Comparison of ENCODE assay signal across 13 cellular contexts in genomic region chr4:185817403-185817818, GRCh38. TPM values are rescaled to one million over a fixed set of nuclear protein-coding genes. Genes with fewer than 3 reads are reported as not detected.
DNase-seq lines count a peak whose midpoint lies in the region; ATAC-seq, FAIRE-seq and TF ChIP-seq lines count a peak whose summit lies in the region.
"Had no signal": no experiment of that assay in that cellular context is flagged by ENCODE, and none has a peak within 500 bp of the region (broad histone marks: within the 10 kb centered on the region; RNA-seq: fewer than 3 reads in every experiment).

No MANE protein-coding gene starts in this region.

- peak; percentile 17 to 54 (median 23) for DNase-seq in NCI-H1417 (lab: John Stamatoyannopoulos, UW)
- no peak for DNase-seq in NCI-H1417 treated with DMSO at 0.1 percent for 48 hours (lab: John Stamatoyannopoulos, UW)
- DNase-seq in PC-3 = no peak
- no peak for DNase-seq in GM10248 (ENCODE audit: extremely low spot score)
- no peak for DNase-seq in GM23248
- DNase-seq in tibial nerve (ENCODE audit: low spot score in 2 of 2) = no peak
- DNase-seq: activated naive CD8-positive, alpha-beta T cell treated with anti-CD3 and anti-CD28 coated beads for 36 hours; cortex of kidney; foreskin keratinocyte; trophoblast cell had no signal

- H3K27ac ChIP-seq in PC-3 (ENCODE audit: low read length) (no peak overlapping the region), stomach smooth muscle (ENCODE audit: low read length) (peak overlapping the region; percentile 71), GM23248 (no peak overlapping the region), tibial nerve (no peak overlapping the region)
- H3K27ac ChIP-seq: foreskin keratinocyte, HL-60 had no signal

- in situ Hi-C loops in GM23248 (cut with MboI) = no loop called here

- CTCF ChIA-PET in PC-3 (lab: Charles Lee) = no interaction called here
- CTCF ChIA-PET in GM10248 (lab: Yijun Ruan, JAX) = no interaction called here

- FAIRE-seq in islet of Langerhans (lab: Jason Lieb, UNC) = peak; percentile 94

- POLR2A ChIA-PET in PC-3 (lab: Charles Lee; ENCODE audit: unreplicated experiment) (no interaction called here), GM10248 (lab: Yijun Ruan, JAX) (no interaction called here)

- H3K4me2 ChIP-seq in PC-3 (ENCODE audit: low read length) (no peak overlapping the region), GM23248 (ENCODE audit: unreplicated experiment) (no peak overlapping the region)

- H2AFZ ChIP-seq in PC-3 (ENCODE audit: low read length) (peak overlapping the region; percentile 37; the same call in 1 of the 2 replicates), GM23248 (no peak overlapping the region)

- H3K79me2 ChIP-seq in PC-3 (ENCODE audit: low read length) = no peaks in the 10 kb centered on the region
- no peaks in the 10 kb centered on the region for H3K79me2 ChIP-seq in GM23248 (ENCODE audit: insufficient read depth)

- H3K9me2 ChIP-seq in PC-3 (replicated peaks; ENCODE audit: low read length) (no peaks in the 10 kb centered on the region), GM23248 (ENCODE audit: insufficient read depth) (no peaks in the 10 kb centered on the region)

- H3K27me3 ChIP-seq in PC-3 (ENCODE audit: low read length) = no peaks in the 10 kb centered on the region
- no peaks in the 10 kb centered on the region for H3K27me3 ChIP-seq in stomach smooth muscle (ENCODE audit: control insufficient read depth in 1 of 2, insufficient read depth in 2 of 2, low read length in 2 of 2)
- H3K27me3 ChIP-seq in GM23248 (replicated peaks; ENCODE audit: insufficient read depth) = peaks cover 25% of the 10 kb centered on the region
- H3K27me3 ChIP-seq in tibial nerve = no peaks in the 10 kb centered on the region
- H3K27me3 ChIP-seq: foreskin keratinocyte had no signal

- intact Hi-C loops in PC-3 (cut with micrococcal nuclease) = no loop called here

- H3K4me1 ChIP-seq in PC-3 (ENCODE audit: insufficient read depth, low read length) (no peaks in the 10 kb centered on the region), stomach smooth muscle (ENCODE audit: control insufficient read depth, insufficient read depth, low read length) (peaks cover 15% of the 10 kb centered on the region), GM23248 (ENCODE audit: insufficient read depth) (no peaks in the 10 kb centered on the region), tibial nerve (no peaks in the 10 kb centered on the region)

- H3F3A ChIP-seq in PC-3 (ENCODE audit: low read length, unreplicated experiment) (no peaks in the 10 kb centered on the region), GM23248 (ENCODE audit: insufficient read depth) (no peaks in the 10 kb centered on the region)

- H3K36me3 ChIP-seq in PC-3 (ENCODE audit: low read depth, low read length) (no peaks in the 10 kb centered on the region), stomach smooth muscle (ENCODE audit: control insufficient read depth in 2 of 2, insufficient read depth in 2 of 2, low read length in 2 of 2) (no peaks in the 10 kb centered on the region), GM23248 (ENCODE audit: low read depth) (no peaks in the 10 kb centered on the region), tibial nerve (no peaks in the 10 kb centered on the region)

- H4K20me1 ChIP-seq in PC-3 (ENCODE audit: low read length) (no peaks in the 10 kb centered on the region), GM23248 (ENCODE audit: insufficient read depth) (no peaks in the 10 kb centered on the region)

- no peak for ATAC-seq in PC-3
- ATAC-seq: foreskin keratinocyte had no signal

- TF ChIP-seq POLR2A in tibial nerve (IDR thresholded peaks at IDR 0.05) = no peak

- H3K9me3 ChIP-seq in PC-3 (ENCODE audit: low read length) (no peaks in the 10 kb centered on the region), stomach smooth muscle (ENCODE audit: control insufficient read depth in 2 of 2, low read length in 2 of 2) (no peaks in the 10 kb centered on the region), GM23248 (ENCODE audit: low read depth) (no peaks in the 10 kb centered on the region), tibial nerve (no peaks in the 10 kb centered on the region)

- no peak overlapping the region for H3K9ac ChIP-seq in PC-3 (ENCODE audit: low read length)
- no peak overlapping the region for H3K9ac ChIP-seq in stomach smooth muscle (ENCODE audit: low read length in 2 of 2)
- H3K9ac ChIP-seq in GM23248 = no peak overlapping the region

- 56 to 57% methylated on average over 8 of the region's 8 CpGs for WGBS in GM23248 (ENCODE audit: low coverage in 1 of 2, low lambda C conversion rate in 2 of 2, missing lambda C conversion rate in 2 of 2), 2 experiments
- 89 to 90% methylated on average over 8 of the region's 8 CpGs for WGBS in tibial nerve, 2 donors

- no peak overlapping the region for H3K4me3 ChIP-seq in PC-3 (ENCODE audit: low read length)
- peak overlapping the region in 1 of 2 donors; percentile 49 for H3K4me3 ChIP-seq in stomach smooth muscle (ENCODE audit: low read length in 2 of 2)
- H3K4me3 ChIP-seq in GM23248 = no peak overlapping the region
- no peak overlapping the region for H3K4me3 ChIP-seq in tibial nerve

- no peak for TF ChIP-seq EP300 in tibial nerve (IDR thresholded peaks at IDR 0.05)

- no TSS peak for BruUV-seq in PC-3 (replicated peaks; lab: Mats Ljungman, UMichigan)

- TF ChIP-seq CTCF in PC-3 (conservative IDR thresholded peaks at IDR 0.05; ENCODE audit: low read depth, low read length) (no peak), GM10248 (IDR thresholded peaks at IDR 0.05; ENCODE audit: control extremely low read depth, extremely low read depth, low read depth, missing control alignments) (no peak), tibial nerve (IDR thresholded peaks at IDR 0.05) (no peak)

RNA-seq across cellular contexts. Expression of gene SORBS2, which starts 5.4 kb away (rescaled TPM):
- total RNA-seq in PC-3 (2014; rRNA removed) (3.1 and 3.6 TPM in 2 replicates), tibial nerve (100 to 1,000 TPM in 1 of 4 donors, 10 to 100 TPM in 3; 45.3 to 135 (median 76.2) TPM)
- 0.32 and 5.8 TPM in 2 replicates for total RNA-seq in GM23248 (2014; rRNA removed; shearing (Covaris generic))
- polyA plus RNA-seq in GM23248 (2016; fragmentation: Nextera tagmentation; extraction: Ambion mirVana) = 1.5 and 2.3 TPM in 2 replicates
- total RNA-seq: activated naive CD8-positive, alpha-beta T cell treated with anti-CD3 and anti-CD28 coated beads for 36 hours had no signal

Comparison
In these comparisons a context has a peak if more than half of its experiments do, and no peak if none do; other contexts are left out.
1. DNase-seq: peak in NCI-H1417 (3 of 3); none in NCI-H1417 treated with DMSO at 0.1 percent for 48 hours (single experiment), PC-3 (single experiment), GM10248 (single experiment), GM23248 (single experiment) and tibial nerve (0 of 2).